Comparison of ENCODE assay signal across 24 cellular contexts in genomic region chr12:55446334-55446733, GRCh38. TPM values are rescaled to one million over a fixed set of nuclear protein-coding genes. Genes with fewer than 3 reads are reported as not detected.
DNase-seq lines count a peak whose midpoint lies in the region; TF ChIP-seq lines count a peak whose summit lies in the region.
"Had no signal": no experiment of that assay in that cellular context is flagged by ENCODE, and none has a peak within 500 bp of the region (broad histone marks: within the 10 kb centered on the region; RNA-seq: fewer than 3 reads in every experiment).

No MANE protein-coding gene starts in this region.

- H2BK12ac ChIP-seq in H9 (ENCODE audit: insufficient read length, low read depth, low read length): no peak overlapping the region

- H3T11ph ChIP-seq in H9 (ENCODE audit: low read length): no peak overlapping the region

- H3K9me3 ChIP-seq in H9 (ENCODE audit: control insufficient read depth, low read depth, low read length): no peaks in the 10 kb centered on the region
- H3K9me3 ChIP-seq: esophagus squamous epithelium, thoracic aorta had no signal

- H4K91ac ChIP-seq in H9 (ENCODE audit: insufficient read length, low read depth, low read length): no peak overlapping the region

- no peak overlapping the region for H3K23ac ChIP-seq in H9 (ENCODE audit: insufficient read length, low read depth, low read length)

- H2AK5ac ChIP-seq in H9 (ENCODE audit: insufficient read length, low read length): no peak overlapping the region

- H2BK5ac ChIP-seq in H9 (ENCODE audit: insufficient read length, low read length): no peak overlapping the region

- no peak overlapping the region for H3K4ac ChIP-seq in H9 (ENCODE audit: low read depth, low read length)

- no peak overlapping the region for H3K4me3 Mint-ChIP-seq in H9
- no peak overlapping the region for H3K4me3 Mint-ChIP-seq in neural crest cell
- H3K4me3 Mint-ChIP-seq: activated CD4-positive, alpha-beta T cell treated with anti-CD3 and anti-CD28 coated beads, Interleukin-2, amount 10 ng/mL, durations not matched to agents 7 days and 5 days; memory B cell; naive thymus-derived CD8-positive, alpha-beta T cell; stimulated activated effector memory CD8-positive, alpha-beta T cell treated with anti-CD3 and anti-CD28 coated beads, Interleukin-12 subunit alpha, Interleukin-12 subunit beta, amount 100 ng/mL, for 72 hours had no signal

- no peaks in the 10 kb centered on the region for H3K4me1 ChIP-seq in H9 (ENCODE audit: insufficient read depth, low read length)
- H3K4me1 ChIP-seq: esophagus squamous epithelium, heart left ventricle had no signal

- no peak overlapping the region for H2BK20ac ChIP-seq in H9 (ENCODE audit: low read depth, low read length, poor library complexity, severe bottlenecking)

- H3K4me2 ChIP-seq in H9 (ENCODE audit: insufficient read depth, insufficient read length, low read length): no peak overlapping the region
- H3K4me2 ChIP-seq: PC-9 had no signal

- no peak overlapping the region for H3K18ac ChIP-seq in H9 (ENCODE audit: insufficient read length, low read depth, low read length)

- no peaks in the 10 kb centered on the region for H3K23me2 ChIP-seq in H9 (ENCODE audit: insufficient read length, low read depth, low read length, poor library complexity, severe bottlenecking)

- no peak overlapping the region for H2BK120ac ChIP-seq in H9 (ENCODE audit: low read depth, low read length, poor library complexity, severe bottlenecking)

- no peak overlapping the region for H3K14ac ChIP-seq in H9 (ENCODE audit: insufficient read depth, low read length)

- H3K27me3 ChIP-seq in H9 (ENCODE audit: insufficient read depth, low read length): no peaks in the 10 kb centered on the region
- H3K27me3 ChIP-seq: esophagus squamous epithelium had no signal

- peaks cover 0 to 8% (median 6%) of the 10 kb centered on the region in 3 experiments; a peak in 6 of 7 replicates for H3K36me3 Mint-ChIP-seq in H9 (ENCODE audit: insufficient read depth in 1 of 3, low read depth in 3 of 3)
- H3K36me3 Mint-ChIP-seq in neural crest cell (ENCODE audit: low read depth): no peaks in the 10 kb centered on the region
- H3K36me3 Mint-ChIP-seq: memory B cell; stimulated activated effector memory CD8-positive, alpha-beta T cell treated with anti-CD3 and anti-CD28 coated beads, Interleukin-12 subunit alpha, Interleukin-12 subunit beta, amount 100 ng/mL, for 72 hours had no signal

- H4K8ac ChIP-seq in H9 (replicated peaks; ENCODE audit: insufficient read length, low read depth, low read length): no peak overlapping the region

- no peak overlapping the region for H4K5ac ChIP-seq in H9 (ENCODE audit: insufficient read length, low read depth, low read length)

- H3K9me3 Mint-ChIP-seq in H9: peaks cover 7 to 12% of the 10 kb centered on the region in 2 experiments
- H3K9me3 Mint-ChIP-seq in neural crest cell: peaks cover 4% of the 10 kb centered on the region

- no peaks in the 10 kb centered on the region for H3K27me3 Mint-ChIP-seq in H9 (ENCODE audit: low read depth)
- no peaks in the 10 kb centered on the region for H3K27me3 Mint-ChIP-seq in neural crest cell (ENCODE audit: low read depth)

- no peak overlapping the region for H3K56ac ChIP-seq in H9 (ENCODE audit: insufficient read length, low read depth, low read length)

- no CpG with 5 or more reads among the region's 5 CpGs for WGBS in H9 (ENCODE audit: extremely low coverage, insufficient read length, low lambda C conversion rate)

- H3K79me2 ChIP-seq in H9 (ENCODE audit: insufficient read depth, low read length): no peaks in the 10 kb centered on the region

- H3K4me1 Mint-ChIP-seq in H9: no peaks in the 10 kb centered on the region
- H3K4me1 Mint-ChIP-seq in neural crest cell: no peaks in the 10 kb centered on the region
- H3K4me1 Mint-ChIP-seq: activated CD4-positive, alpha-beta T cell treated with anti-CD3 and anti-CD28 coated beads, Interleukin-2, amount 10 ng/mL, durations not matched to agents 7 days and 5 days; naive thymus-derived CD8-positive, alpha-beta T cell; stimulated activated effector memory CD8-positive, alpha-beta T cell treated with anti-CD3 and anti-CD28 coated beads, Interleukin-12 subunit alpha, Interleukin-12 subunit beta, amount 100 ng/mL, for 72 hours had no signal

- H3K27ac Mint-ChIP-seq in H9 (no peak overlapping the region), neural crest cell (ENCODE audit: unreplicated experiment) (no peak overlapping the region)
- H3K27ac Mint-ChIP-seq: activated CD4-positive, alpha-beta T cell treated with anti-CD3 and anti-CD28 coated beads, Interleukin-2, amount 10 ng/mL, durations not matched to agents 7 days and 5 days; memory B cell; naive thymus-derived CD8-positive, alpha-beta T cell; stimulated activated effector memory CD8-positive, alpha-beta T cell treated with anti-CD3 and anti-CD28 coated beads, Interleukin-12 subunit alpha, Interleukin-12 subunit beta, amount 100 ng/mL, for 72 hours had no signal

- H4K20me1 ChIP-seq in H9 (ENCODE audit: control insufficient read depth, insufficient read depth, insufficient read length): no peaks in the 10 kb centered on the region

- DNase-seq in H9: no peak
- DNase-seq in MV-4-11 (lab: John Stamatoyannopoulos, UW): peak; percentile 70
- no peak for DNase-seq in neural crest cell (ENCODE audit: low read depth, low spot score)
- no peak for DNase-seq in NCI-H187 treated with DMSO at 0.1 percent for 48 hours (lab: John Stamatoyannopoulos, UW)
- no peak for DNase-seq in GM19238 (ENCODE audit: insufficient read length, low spot score)
- DNase-seq in DMS79 treated with DMSO at 0.1 percent for 48 hours (lab: John Stamatoyannopoulos, UW): no peak
- DNase-seq: activated CD4-positive, alpha-beta T cell treated with anti-CD3 and anti-CD28 coated beads, Interleukin-2, amount 10 ng/mL, durations not matched to agents 7 days and 5 days; activated gamma-delta T cell; AML-193; caudate nucleus; COR-L47; esophagus squamous epithelium; heart left ventricle; islet precursor cell; naive thymus-derived CD8-positive, alpha-beta T cell; NCI-H1694; NCI-H446 treated with DMSO at 0.1 percent for 48 hours; PC-9; retina; stimulated activated CD4-positive, alpha-beta T cell treated with anti-CD3 and anti-CD28 coated beads, Interleukin-12 subunit alpha, Interleukin-12 subunit beta, amount 100 ng/mL, for 4 hours had no signal

- no peak overlapping the region for H2AFZ ChIP-seq in H9 (ENCODE audit: low read length)
- H2AFZ ChIP-seq: PC-9 had no signal

- H2BK15ac ChIP-seq in H9 (ENCODE audit: low read depth, low read length): no peak overlapping the region

- no peak overlapping the region for H3K9ac ChIP-seq in H9 (ENCODE audit: extremely low read depth, insufficient read length, low read length)

- TF ChIP-seq CTCF in H9 (conservative IDR thresholded peaks at IDR 0.05) (peak; percentile 23; the same call in 2 of the 3 replicates), VCaP (conservative IDR thresholded peaks at IDR 0.05) (peak; percentile 81), neural crest cell (conservative IDR thresholded peaks at IDR 0.05) (peak; percentile 12)

- no peak overlapping the region for H3K27ac ChIP-seq in H9 (ENCODE audit: insufficient read length, low read depth, low read length)
- H3K27ac ChIP-seq in VCaP: no peak overlapping the region
- H3K27ac ChIP-seq: esophagus squamous epithelium, heart left ventricle, PC-9, thoracic aorta had no signal

- H3K79me1 ChIP-seq in H9 (ENCODE audit: insufficient read depth, low read depth, low read length, poor library complexity, severe bottlenecking): no peaks in the 10 kb centered on the region

RNA-seq across cellular contexts. Expression of gene OR6C2, which starts 2.5 kb away (rescaled TPM):
- total RNA-seq in H9 (2021) (not detected in 2 replicates), neural crest cell (not detected in 2 replicates)
- total RNA-seq: activated CD4-positive, alpha-beta T cell treated with anti-CD3 and anti-CD28 coated beads, Interleukin-2, amount 10 ng/mL, durations not matched to agents 7 days and 5 days; heart left ventricle; naive thymus-derived CD8-positive, alpha-beta T cell; PC-9; thoracic aorta had no signal

RNA-seq across cellular contexts. Expression of gene OR6C76, which starts 20.3 kb away (rescaled TPM):
- total RNA-seq in H9 (2021) (not detected in 2 replicates), neural crest cell (not detected in 2 replicates)
- total RNA-seq: activated CD4-positive, alpha-beta T cell treated with anti-CD3 and anti-CD28 coated beads, Interleukin-2, amount 10 ng/mL, durations not matched to agents 7 days and 5 days; esophagus squamous epithelium; heart left ventricle; naive thymus-derived CD8-positive, alpha-beta T cell; PC-9; thoracic aorta had no signal

RNA-seq across cellular contexts. Expression of gene OR6C70, which starts 23.6 kb away (rescaled TPM):
- total RNA-seq in H9 (2021): not detected in 2 replicates
- not detected in 2 replicates for total RNA-seq in neural crest cell
- total RNA-seq: activated CD4-positive, alpha-beta T cell treated with anti-CD3 and anti-CD28 coated beads, Interleukin-2, amount 10 ng/mL, durations not matched to agents 7 days and 5 days; esophagus squamous epithelium; heart left ventricle; naive thymus-derived CD8-positive, alpha-beta T cell; PC-9; thoracic aorta had no signal

RNA-seq across cellular contexts. Expression of gene OR6C68, which starts 45.8 kb away (rescaled TPM):
- total RNA-seq in H9 (2021) (not detected in 2 replicates), neural crest cell (not detected in 2 replicates)
- total RNA-seq: activated CD4-positive, alpha-beta T cell treated with anti-CD3 and anti-CD28 coated beads, Interleukin-2, amount 10 ng/mL, durations not matched to agents 7 days and 5 days; esophagus squamous epithelium; heart left ventricle; naive thymus-derived CD8-positive, alpha-beta T cell; PC-9; thoracic aorta had no signal

RNA-seq across cellular contexts. Expression of gene OR6C65, which starts 46.0 kb away (rescaled TPM):
- total RNA-seq in H9 (2021) (not detected in 2 replicates), neural crest cell (not detected in 2 replicates)
- total RNA-seq: activated CD4-positive, alpha-beta T cell treated with anti-CD3 and anti-CD28 coated beads, Interleukin-2, amount 10 ng/mL, durations not matched to agents 7 days and 5 days; esophagus squamous epithelium; heart left ventricle; naive thymus-derived CD8-positive, alpha-beta T cell; PC-9; thoracic aorta had no signal

Comparison
In these comparisons a context has a peak if more than half of its experiments do, and no peak if none do; other contexts are left out.
1. CTCF ChIP-seq: peak in every context shown above with its lines; median percentile 81 in VCaP; 23 in H9; 12 in neural crest cell.